In genomic region chr10:51007781-51008180, GRCh38 we compare ENCODE assay signal across 28 cellular contexts.
DNase-seq lines count a peak whose midpoint lies in the region; ATAC-seq, FAIRE-seq and TF ChIP-seq lines count a peak whose summit lies in the region.
"Had no signal": no experiment of that assay in that cellular context is flagged by ENCODE, and none has a peak within 500 bp of the region (broad histone marks: within the 10 kb centered on the region; RNA-seq: fewer than 3 reads in every experiment).

No MANE protein-coding gene starts in this region.

- peaks cover 14% of the 10 kb centered on the region for H3K4me1 Mint-ChIP-seq in mesothelial cell of epicardium
- H3K4me1 Mint-ChIP-seq: CD4-positive, CD25-positive, alpha-beta regulatory T cell; central memory CD8-positive, alpha-beta T cell had no signal

- no peaks in the 10 kb centered on the region for H4K20me1 ChIP-seq in keratinocyte (ENCODE audit: control insufficient read depth, extremely low read depth, insufficient read depth, low read length)

- H3K9me1 ChIP-seq in keratinocyte (ENCODE audit: control insufficient read depth, extremely low read depth, insufficient read depth, low read length) = no peaks in the 10 kb centered on the region

- peaks cover 6% of the 10 kb centered on the region for H3K9me3 Mint-ChIP-seq in mesothelial cell of epicardium
- H3K9me3 Mint-ChIP-seq: central memory CD8-positive, alpha-beta T cell; natural killer cell treated with Interleukin-12 subunit alpha and Interleukin-12 subunit beta and Interleukin-15 and Interleukin-18, amount 100 ng/mL, for 72 hours had no signal

- H3K27ac Mint-ChIP-seq in mesothelial cell of epicardium = no peak overlapping the region
- H3K27ac Mint-ChIP-seq: activated CD8-positive, alpha-beta T cell treated with anti-CD3 and anti-CD28 coated beads, Interleukin-2, amount 10 ng/mL, durations not matched to agents 7 days and 5 days; CD4-positive, CD25-positive, alpha-beta regulatory T cell; natural killer cell treated with Interleukin-12 subunit alpha and Interleukin-12 subunit beta and Interleukin-15 and Interleukin-18, amount 100 ng/mL, for 72 hours had no signal

- H3K27me3 Mint-ChIP-seq in mesothelial cell of epicardium (ENCODE audit: low read depth) = no peaks in the 10 kb centered on the region

- no peak overlapping the region for H3K4me3 ChIP-seq in epithelial cell of esophagus (ENCODE audit: low read length)
- H3K4me3 ChIP-seq in keratinocyte (ENCODE audit: control insufficient read depth in 2 of 3, extremely low read depth in 1 of 3, insufficient read depth in 2 of 3, low read depth in 1 of 3, low read length in 3 of 3) = no peak overlapping the region
- H3K4me3 ChIP-seq: heart right ventricle, K562 had no signal

- no peaks in the 10 kb centered on the region for H3K36me3 Mint-ChIP-seq in mesothelial cell of epicardium
- H3K36me3 Mint-ChIP-seq: CD4-positive, CD25-positive, alpha-beta regulatory T cell; natural killer cell treated with Interleukin-12 subunit alpha and Interleukin-12 subunit beta and Interleukin-15 and Interleukin-18, amount 100 ng/mL, for 72 hours had no signal

- no peak overlapping the region for H2AFZ ChIP-seq in keratinocyte (ENCODE audit: control insufficient read depth, low read length)

- TF ChIP-seq CTCF in epithelial cell of esophagus (IDR thresholded peaks at IDR 0.05; ENCODE audit: insufficient read depth, low read depth, low read length, missing control alignments) (no peak), keratinocyte (optimal IDR thresholded peaks at IDR 0.05 in 1 of 3, IDR thresholded peaks at IDR 0.05 in 1 of 3, conservative IDR thresholded peaks at IDR 0.05 in 1 of 3; ENCODE audit: extremely low read depth in 1 of 3, insufficient read depth in 2 of 3, low read length in 3 of 3) (no peak), mesothelial cell of epicardium (IDR thresholded peaks at IDR 0.05; ENCODE audit: unreplicated experiment) (no peak), GM13976 (IDR thresholded peaks at IDR 0.05; ENCODE audit: borderline replicate concordance, control extremely low read depth, extremely low read depth, insufficient read depth, missing control alignments) (no peak)

- H3K79me2 ChIP-seq in keratinocyte (ENCODE audit: control insufficient read depth, insufficient read depth, low read length) = no peaks in the 10 kb centered on the region

- ATAC-seq in HG02885 (IDR thresholded peaks at IDR 0.05; ENCODE audit: poor library complexity, unreplicated experiment) = no peak
- no peak for ATAC-seq in GM21786 (IDR thresholded peaks at IDR 0.05; ENCODE audit: unreplicated experiment)
- ATAC-seq: activated CD8-positive, alpha-beta T cell treated with anti-CD3 and anti-CD28 coated beads, Interleukin-2, amount 10 ng/mL, durations not matched to agents 7 days and 5 days; K562; left lobe of liver; natural killer cell treated with Interleukin-12 subunit alpha and Interleukin-12 subunit beta and Interleukin-15 and Interleukin-18, amount 100 ng/mL, for 72 hours; stimulated activated naive CD8-positive, alpha-beta T cell treated with anti-CD3 and anti-CD28 coated beads, Interleukin-15, Interleukin-2, amounts not matched to agents 100 U/mL and 50 U/mL, for 24 hours had no signal

- H3K27ac ChIP-seq in keratinocyte (ENCODE audit: control insufficient read depth, insufficient read depth, low read length) = no peak overlapping the region
- H3K27ac ChIP-seq: heart right ventricle had no signal

- no peak overlapping the region for H3K9ac ChIP-seq in keratinocyte (ENCODE audit: control insufficient read depth, extremely low read depth, insufficient read depth, low read length)

- no peaks in the 10 kb centered on the region for H3K36me3 ChIP-seq in keratinocyte (ENCODE audit: control insufficient read depth in 2 of 2, extremely low read depth in 1 of 2, insufficient read depth in 2 of 2, low read length in 2 of 2)
- H3K36me3 ChIP-seq: heart right ventricle had no signal

- in situ Hi-C loops in GM13976 (cut with MboI; ENCODE audit: low sequenced_read_pairs, unreplicated experiment) = no loop called here

- H3K27me3 ChIP-seq in keratinocyte (ENCODE audit: control insufficient read depth, extremely low read depth, insufficient read depth, low read length) = no peaks in the 10 kb centered on the region
- H3K27me3 ChIP-seq: heart right ventricle had no signal

- H3K9me3 ChIP-seq in keratinocyte (ENCODE audit: control insufficient read depth, low read depth, low read length) = no peaks in the 10 kb centered on the region

- H3K4me1 ChIP-seq in keratinocyte (ENCODE audit: control insufficient read depth, extremely low read depth, insufficient read depth, low read length) = peaks cover 6% of the 10 kb centered on the region

- dilution Hi-C loops in keratinocyte (cut with MboI; ENCODE audit: extremely low pct_ligation_motif_present, low sequenced_read_pairs) = no loop called here

- no peak overlapping the region for H3K4me2 ChIP-seq in keratinocyte (ENCODE audit: control insufficient read depth, extremely low read depth, insufficient read depth, low read depth, low read length)

- peak; percentile 95 for FAIRE-seq in keratinocyte (lab: Jason Lieb, UNC)
- FAIRE-seq: K562 had no signal

- DNase-seq in ELR (ENCODE audit: low read depth) (peak; percentile 53), RKO (ENCODE audit: low spot score) (peak; percentile 13), epithelial cell of esophagus (ENCODE audit: low read depth) (peak; percentile 83), keratinocyte (ENCODE audit: low read depth, low spot score) (peak; percentile 45), mesothelial cell of epicardium (ENCODE audit: low spot score in 2 of 2, unreplicated experiment in 2 of 2) (no peak), GM13976 (ENCODE audit: low spot score) (no peak)
- DNase-seq: activated CD4-positive, CD25-positive, alpha-beta regulatory T cell treated with anti-CD3 and anti-CD28 coated beads, Interleukin-2, amount 50 U/mL, for 72 hours; activated CD8-positive, alpha-beta T cell treated with anti-CD3 and anti-CD28 coated beads, Interleukin-2, amount 10 ng/mL, durations not matched to agents 7 days and 5 days; activated T-cell treated with anti-CD3 and anti-CD28 coated beads, Interleukin-2, amount 50 U/mL, for 1 hour; amniotic stem cell; CD4-positive, CD25-positive, alpha-beta regulatory T cell; heart right ventricle; midbrain; NCI-H1694; NCI-H82; OCI-M1; right cardiac atrium; SHP77 treated with DMSO at 0.1 percent for 48 hours; stimulated activated CD4-positive, alpha-beta T cell treated with anti-CD3 and anti-CD28 coated beads, Interleukin-12 subunit alpha, Interleukin-12 subunit beta, amount 100 ng/mL, for 4 hours; stimulated activated CD4-positive, alpha-beta T cell treated with anti-CD3 and anti-CD28 coated beads, Interleukin-4, amount 100 ng/mL, for 4 hours; stimulated activated naive CD8-positive, alpha-beta T cell treated with anti-CD3 and anti-CD28 coated beads, Interleukin-15, Interleukin-2, amounts not matched to agents 100 U/mL and 50 U/mL, for 24 hours; SW 1271 had no signal

- no peak overlapping the region for H3K4me3 Mint-ChIP-seq in mesothelial cell of epicardium
- H3K4me3 Mint-ChIP-seq: activated CD8-positive, alpha-beta T cell treated with anti-CD3 and anti-CD28 coated beads, Interleukin-2, amount 10 ng/mL, durations not matched to agents 7 days and 5 days; CD4-positive, CD25-positive, alpha-beta regulatory T cell; central memory CD8-positive, alpha-beta T cell; natural killer cell treated with Interleukin-12 subunit alpha and Interleukin-12 subunit beta and Interleukin-15 and Interleukin-18, amount 100 ng/mL, for 72 hours had no signal

Comparison
In these comparisons a context has a peak if more than half of its experiments do, and no peak if none do; other contexts are left out.
1. DNase-seq: peak in ELR (single experiment), RKO (single experiment), epithelial cell of esophagus (single experiment) and keratinocyte (single experiment); none in mesothelial cell of epicardium (0 of 2) and GM13976 (single experiment).